Comparison of ENCODE assay signal across 2 cellular contexts in genomic region chr10:126080303-126080825, GRCh38.
TF ChIP-seq lines count a peak whose summit lies in the region.

No MANE protein-coding gene starts in this region.

TF ChIP-seq in SK-N-SH, 30 proteins besides CTCF, POLR2A, EP300 and RAD21 (continued from another document):
- TF ChIP-seq IRF3 (IDR thresholded peaks at IDR 0.05; ENCODE audit: low read depth, low read length): no peak
- TF ChIP-seq ELF1 (IDR thresholded peaks at IDR 0.05): no peak
- no peak for TF ChIP-seq RXRA (IDR thresholded peaks at IDR 0.05; ENCODE audit: borderline replicate concordance, low read depth)
- TF ChIP-seq TCF12 (IDR thresholded peaks at IDR 0.05): no peak
- no peak for TF ChIP-seq RCOR1 (IDR thresholded peaks at IDR 0.05; ENCODE audit: low read length)
- no peak for TF ChIP-seq NRF1 (IDR thresholded peaks at IDR 0.05; ENCODE audit: low read depth, low read length)
- no peak for TF ChIP-seq FOSL2 (IDR thresholded peaks at IDR 0.05; ENCODE audit: borderline replicate concordance, low read depth)
- TF ChIP-seq MEF2A (IDR thresholded peaks at IDR 0.05; ENCODE audit: borderline replicate concordance, low read depth): no peak
- TF ChIP-seq MAX (IDR thresholded peaks at IDR 0.05; ENCODE audit: low read depth): no peak
TF ChIP-seq in SK-N-SH: peak in this region for 0.

TF ChIP-seq in SK-N-SH treated with all-trans-retinoic acid at 6 μM for 48 hours, 23 proteins besides CTCF, POLR2A, EP300 and RAD21 (continued from another document):
- TF ChIP-seq RARB (CRISPR knock-in tag; IDR thresholded peaks at IDR 0.05): no peak
- no peak for TF ChIP-seq TCF4 (CRISPR knock-in tag; IDR thresholded peaks at IDR 0.05; ENCODE audit: borderline replicate concordance)
- TF ChIP-seq PPARA (CRISPR knock-in tag; IDR thresholded peaks at IDR 0.05; ENCODE audit: borderline replicate concordance): no peak
- TF ChIP-seq ESRRG (CRISPR knock-in tag; IDR thresholded peaks at IDR 0.05): no peak
- no peak for TF ChIP-seq POU6F1 (CRISPR knock-in tag; IDR thresholded peaks at IDR 0.05; ENCODE audit: borderline replicate concordance, low read depth)
- no peak for TF ChIP-seq SNAI2 (CRISPR knock-in tag; IDR thresholded peaks at IDR 0.05)
- TF ChIP-seq ZNF565 (CRISPR knock-in tag; conservative IDR thresholded peaks at IDR 0.05; ENCODE audit: low read depth): no peak
- no peak for TF ChIP-seq ZFP3 (CRISPR knock-in tag; IDR thresholded peaks at IDR 0.05)
- TF ChIP-seq CSRNP3 (CRISPR knock-in tag; IDR thresholded peaks at IDR 0.05): no peak
- TF ChIP-seq BACH2 (CRISPR knock-in tag; IDR thresholded peaks at IDR 0.05; ENCODE audit: borderline replicate concordance): no peak
